8 cellular contexts compared by ENCODE assay signal in genomic region chr5:134436523-134437339, GRCh38. TPM values are rescaled to one million over a fixed set of nuclear protein-coding genes. Genes with fewer than 3 reads are reported as not detected.
A peak's percentile ranks its signal among the peaks of the same experiment; 100 is the strongest.
DNase-seq lines count a peak whose midpoint lies in the region; ATAC-seq and TF ChIP-seq lines count a peak whose summit lies in the region.

No MANE protein-coding gene starts in this region.

- peaks cover 0 to 38% (median 32%) of the 10 kb centered on the region in 4 donors for H3K4me1 ChIP-seq in tibial nerve

- no peaks in the 10 kb centered on the region for H3K9me3 ChIP-seq in tibial nerve

- H3K36me3 ChIP-seq in tibial nerve: no peaks in the 10 kb centered on the region

- H3K27me3 ChIP-seq in tibial nerve: no peaks in the 10 kb centered on the region

- TF ChIP-seq EP300 in tibial nerve (IDR thresholded peaks at IDR 0.05): peak in 1 of 2 donors; percentile 41

- TF ChIP-seq POLR2A in tibial nerve (IDR thresholded peaks at IDR 0.05): no peak

- DNase-seq in NCI-H82 (lab: John Stamatoyannopoulos, UW) (peak; percentile 68), NCI-H82 treated with DMSO at 0.1 percent for 48 hours (lab: John Stamatoyannopoulos, UW; ENCODE audit: unreplicated experiment) (no peak), NCI-H774 (lab: John Stamatoyannopoulos, UW) (peak; percentile 67), activated T-cell treated with anti-CD3 and anti-CD28 coated beads for 48 hours (ENCODE audit: low read depth) (peak; percentile 48), fibroblast of gingiva (ENCODE audit: low read depth) (peak; percentile 59), nucleus accumbens (lab: John Stamatoyannopoulos, UW) (peak in 30 of 56 donors; percentile 4 to 62 (median 28)), tibial nerve (ENCODE audit: low spot score in 2 of 2) (peak; percentile 24 to 42)

- peak; percentile 82 for ATAC-seq in HG03095 (IDR thresholded peaks at IDR 0.05; ENCODE audit: unreplicated experiment)

- no peak overlapping the region for H3K4me3 ChIP-seq in tibial nerve

- 44 to 47% methylated on average over 18 of the region's 20 CpGs for WGBS in tibial nerve, 2 donors

- peak overlapping the region in 3 of 4 donors; percentile 65 to 76 (median 72) for H3K27ac ChIP-seq in tibial nerve

- TF ChIP-seq CTCF in tibial nerve (IDR thresholded peaks at IDR 0.05): no peak

RNA-seq across cellular contexts. Expression of gene CDKN2AIPNL, which starts 25.1 kb away (rescaled TPM):
- total RNA-seq in tibial nerve: 10 to 100 TPM; 13.9 to 37.6 (median 18.5) TPM
